ENCODE assay signal across 1 cellular context in genomic region chr1:75641325-75641724, GRCh38.
TF ChIP-seq lines count a peak whose summit lies in the region.

No MANE protein-coding gene starts in this region.

TF ChIP-seq in H1, 55 proteins besides CTCF, POLR2A, EP300 and RAD21 (continued from another document):
- TF ChIP-seq SP1 (IDR thresholded peaks at IDR 0.05; ENCODE audit: low read depth, low read length) (no peak), RXRA (IDR thresholded peaks at IDR 0.05; ENCODE audit: insufficient read depth, low read depth, low read length) (no peak), CBX8 (IDR thresholded peaks at IDR 0.05; ENCODE audit: borderline replicate concordance, low read depth, low read length) (no peak), RBBP5 (IDR thresholded peaks at IDR 0.05; ENCODE audit: borderline replicate concordance, low read depth, low read length) (no peak), SIN3A (conservative IDR thresholded peaks at IDR 0.05 in 1 of 2, IDR thresholded peaks at IDR 0.05 in 1 of 2; ENCODE audit: low read depth in 1 of 2, low read length in 2 of 2) (no peak), BCL11A (IDR thresholded peaks at IDR 0.05; ENCODE audit: low read depth in 2 of 2, low read length in 2 of 2) (no peak), CHD7 (IDR thresholded peaks at IDR 0.05; ENCODE audit: insufficient replicate concordance, low read length) (no peak), TBP (IDR thresholded peaks at IDR 0.05; ENCODE audit: low read depth, low read length) (no peak)
